ENCODE assay signal across 8 cellular contexts in genomic region chr11:57116654-57117053, GRCh38.
A peak's percentile ranks its signal among the peaks of the same experiment; 100 is the strongest.
DNase-seq lines count a peak whose midpoint lies in the region; ATAC-seq and TF ChIP-seq lines count a peak whose summit lies in the region.

No MANE protein-coding gene starts in this region.

- intact Hi-C loops in PC-9 (cut with micrococcal nuclease; ENCODE audit: unreplicated experiment): loop anchor here (1.0 kb wide), 6 partner anchors 133 to 275 kb away; no protein-coding TSS in a partner anchor

- H3K9me3 Mint-ChIP-seq in osteocyte (ENCODE audit: unreplicated experiment): no peaks in the 10 kb centered on the region
- peaks cover 0 to 1% of the 10 kb centered on the region in 2 donors for H3K9me3 Mint-ChIP-seq in effector memory CD8-positive, alpha-beta T cell

- H3K9me3 ChIP-seq in PC-9 (ENCODE audit: insufficient read depth, low read depth) (0 out of 2 replicates have a peak, but pooled peaks cover 8% of the 10 kb centered on the region), fibroblast of lung (ENCODE audit: control insufficient read depth, insufficient read depth, low read depth, low read length) (no peaks in the 10 kb centered on the region)

- no peaks in the 10 kb centered on the region for H3K9me2 ChIP-seq in PC-9 (ENCODE audit: insufficient read depth)

- H3K4me3 ChIP-seq in PC-9: no peak overlapping the region
- H3K4me3 ChIP-seq in fibroblast of lung (replicated peaks in 1 of 4; ENCODE audit: control extremely low read depth in 1 of 4, insufficient read depth in 1 of 4, low read depth in 3 of 4, low read length in 4 of 4): no peak overlapping the region

- no peaks in the 10 kb centered on the region for H3K79me2 ChIP-seq in PC-9 (ENCODE audit: low read depth)
- H3K79me2 ChIP-seq in fibroblast of lung (ENCODE audit: control insufficient read depth, insufficient read depth, low read length): no peaks in the 10 kb centered on the region

- no peaks in the 10 kb centered on the region for H3K4me1 Mint-ChIP-seq in osteocyte (ENCODE audit: unreplicated experiment)
- H3K4me1 Mint-ChIP-seq in effector memory CD8-positive, alpha-beta T cell (ENCODE audit: low read depth in 2 of 2): no peaks in the 10 kb centered on the region

- H3K4me3 Mint-ChIP-seq in osteocyte (ENCODE audit: unreplicated experiment): no peak overlapping the region
- no peak overlapping the region for H3K4me3 Mint-ChIP-seq in effector memory CD8-positive, alpha-beta T cell

- TF ChIP-seq CTCF in PC-9 (conservative IDR thresholded peaks at IDR 0.05): peak; percentile 86
- peak; percentile 39 to 53 for TF ChIP-seq CTCF in fibroblast of lung (conservative IDR thresholded peaks at IDR 0.05 in 1 of 2, IDR thresholded peaks at IDR 0.05 in 1 of 2; ENCODE audit: low read depth in 1 of 2, low read length in 2 of 2)
- peak; percentile 55 for TF ChIP-seq CTCF in osteocyte (IDR thresholded peaks at IDR 0.05)

- DNase-seq in 8988T: peak; percentile 28
- DNase-seq in GM04503 (ENCODE audit: low read depth): peak; percentile 6
- peak; percentile 9 for DNase-seq in HK-2 (ENCODE audit: unreplicated experiment)
- DNase-seq in PC-9: peak; percentile 34 to 65
- peak; percentile 60 to 69 for DNase-seq in fibroblast of lung (ENCODE audit: low read depth in 2 of 2)
- no peak for DNase-seq in osteocyte (ENCODE audit: extremely low spot score, unreplicated experiment)
- no peak for DNase-seq in effector memory CD8-positive, alpha-beta T cell

- H3K27me3 Mint-ChIP-seq in osteocyte (ENCODE audit: unreplicated experiment): peaks cover 12% of the 10 kb centered on the region
- peaks cover 0 to 4% of the 10 kb centered on the region in 2 donors for H3K27me3 Mint-ChIP-seq in effector memory CD8-positive, alpha-beta T cell

- H3F3A ChIP-seq in PC-9 (ENCODE audit: insufficient read depth, low read depth): no peaks in the 10 kb centered on the region

- no peak overlapping the region for H3K27ac ChIP-seq in PC-9
- H3K27ac ChIP-seq in fibroblast of lung (ENCODE audit: insufficient read depth, low read length): no peak overlapping the region

- no peak for ATAC-seq in GM21825 (IDR thresholded peaks at IDR 0.05; ENCODE audit: unreplicated experiment)
- ATAC-seq in effector memory CD8-positive, alpha-beta T cell (replicated peaks): no peak

- H3K4me1 ChIP-seq in PC-9 (replicated peaks; ENCODE audit: insufficient read depth) (peaks cover 8% of the 10 kb centered on the region), fibroblast of lung (ENCODE audit: control insufficient read depth, extremely low read depth, insufficient read depth, low read length) (no peaks in the 10 kb centered on the region)

- H2AFZ ChIP-seq in PC-9 (no peak overlapping the region), fibroblast of lung (ENCODE audit: low read length) (no peak overlapping the region)

- BruUV-seq in PC-9 (replicated peaks; lab: Mats Ljungman, UMichigan): no TSS peak

- H3K36me3 ChIP-seq in PC-9 (ENCODE audit: low read depth): no peaks in the 10 kb centered on the region
- no peaks in the 10 kb centered on the region for H3K36me3 ChIP-seq in fibroblast of lung (ENCODE audit: control insufficient read depth, insufficient read depth, low read length)

- H3K36me3 Mint-ChIP-seq in osteocyte (ENCODE audit: unreplicated experiment): no peaks in the 10 kb centered on the region
- H3K36me3 Mint-ChIP-seq in effector memory CD8-positive, alpha-beta T cell (ENCODE audit: insufficient read depth): no peaks in the 10 kb centered on the region

- H4K20me1 ChIP-seq in PC-9 (ENCODE audit: insufficient read depth) (no peaks in the 10 kb centered on the region), fibroblast of lung (ENCODE audit: control insufficient read depth, extremely low read depth, insufficient read depth, low read length) (no peaks in the 10 kb centered on the region)

- POLR2A ChIA-PET in PC-9 (lab: Charles Lee; ENCODE audit: unreplicated experiment): interaction anchor here (0.7 kb wide), 1 partner anchor 410 kb away, joined by 5 read pairs; no protein-coding TSS in a partner anchor

- H3K4me2 ChIP-seq in PC-9: no peak overlapping the region
- H3K4me2 ChIP-seq in fibroblast of lung (ENCODE audit: extremely low read depth, insufficient read depth, low read length): no peak overlapping the region

- H3K27me3 ChIP-seq in PC-9 (ENCODE audit: insufficient read depth, low read depth) (no peaks in the 10 kb centered on the region), fibroblast of lung (ENCODE audit: control insufficient read depth, insufficient read depth, low read length) (no peaks in the 10 kb centered on the region)

- H3K9ac ChIP-seq in fibroblast of lung (ENCODE audit: insufficient read depth, low read length): no peak overlapping the region

- CTCF ChIA-PET in PC-9 (lab: Charles Lee): no interaction called here

- no peak overlapping the region for H3K27ac Mint-ChIP-seq in osteocyte (ENCODE audit: unreplicated experiment)
- H3K27ac Mint-ChIP-seq in effector memory CD8-positive, alpha-beta T cell: no peak overlapping the region

Comparison
In these comparisons a context has a peak if more than half of its experiments do, and no peak if none do; other contexts are left out.
1. DNase-seq: peak in 8988T (single experiment), GM04503 (single experiment), HK-2 (single experiment), PC-9 (2 of 2) and fibroblast of lung (2 of 2); none in osteocyte (single experiment) and effector memory CD8-positive, alpha-beta T cell (0 of 3).
2. Peak in every context shown above with its lines, with median percentiles within 50 percentile points of each other: CTCF ChIP-seq.